In genomic region chr11:28899706-28900105, GRCh38 we compare ENCODE assay signal across 22 cellular contexts.
DNase-seq lines count a peak whose midpoint lies in the region; ATAC-seq, FAIRE-seq and TF ChIP-seq lines count a peak whose summit lies in the region.
"Had no signal": no experiment of that assay in that cellular context is flagged by ENCODE, and none has a peak within 500 bp of the region (broad histone marks: within the 10 kb centered on the region; RNA-seq: fewer than 3 reads in every experiment).

No MANE protein-coding gene starts in this region.

- H3K56ac ChIP-seq in IMR-90 (ENCODE audit: extremely low read depth, insufficient read depth, low read length) = no peak overlapping the region

- CTCF ChIA-PET in IMR-90 (lab: Yijun Ruan, JAX) = no interaction called here
- CTCF ChIA-PET in Caco-2 (lab: Charles Lee) = no interaction called here

- in situ Hi-C loops in IMR-90 (cut with MboI; ENCODE audit: low sequenced_read_pairs) = no loop called here

- H3K36me3 Mint-ChIP-seq in Caco-2 (ENCODE audit: insufficient read depth, unreplicated experiment) = no peaks in the 10 kb centered on the region
- H3K36me3 Mint-ChIP-seq: CD4-positive, CD25-positive, alpha-beta regulatory T cell; CD8-positive, alpha-beta memory T cell; IgD-negative memory B cell had no signal

- no peaks in the 10 kb centered on the region for H3K9me3 Mint-ChIP-seq in Caco-2 (ENCODE audit: unreplicated experiment)

- H3K4me2 ChIP-seq in IMR-90 (ENCODE audit: low read depth, low read length) = no peak overlapping the region

- H2AK9ac ChIP-seq in IMR-90 (replicated peaks; ENCODE audit: low read depth, low read length, poor library complexity) = no peak overlapping the region

- H3K36me3 ChIP-seq in IMR-90 (ENCODE audit: control insufficient read depth, insufficient read depth, low read length) (no peaks in the 10 kb centered on the region), Caco-2 (ENCODE audit: control insufficient read depth, insufficient read depth, low read length) (no peaks in the 10 kb centered on the region)
- H3K36me3 ChIP-seq: BE2C had no signal

- no peak overlapping the region for H3K4me3 Mint-ChIP-seq in Caco-2 (ENCODE audit: unreplicated experiment)
- H3K4me3 Mint-ChIP-seq: CD4-positive, CD25-positive, alpha-beta regulatory T cell; CD8-positive, alpha-beta memory T cell; IgD-negative memory B cell had no signal

- H3K14ac ChIP-seq in IMR-90 (replicated peaks; ENCODE audit: low read depth, low read length) = no peak overlapping the region

- BruUV-seq in IMR-90 (replicated peaks; lab: Mats Ljungman, UMichigan) = no TSS peak
- BruUV-seq in Caco-2 (replicated peaks; lab: Mats Ljungman, UMichigan) = no TSS peak

- no peak overlapping the region for H3K23ac ChIP-seq in IMR-90 (ENCODE audit: low read depth, low read length)

- H2BK15ac ChIP-seq in IMR-90 (ENCODE audit: low read depth, low read length) = no peak overlapping the region

- H2BK5ac ChIP-seq in IMR-90 (ENCODE audit: low read depth, low read length, poor library complexity, severe bottlenecking) = no peak overlapping the region

- DNase-seq in AG10803 (ENCODE audit: low read depth) (peak; percentile 11), IMR-90 (peak; percentile 12), dedifferentiated amniotic fluid mesenchymal stem cell (ENCODE audit: extremely low spot score) (peak; percentile 49), kidney tubule cell (ENCODE audit: low spot score) (peak; percentile 14), GF-D8 (lab: John Stamatoyannopoulos, UW) (no peak), urothelium cell line (ENCODE audit: low spot score) (no peak), GM19239 (ENCODE audit: insufficient read length, low spot score) (no peak), Caco-2 (no peak)
- DNase-seq: 8988T; BE2C; C1 segment of cervical spinal cord; CD4-positive, CD25-positive, alpha-beta regulatory T cell; CD8-positive, alpha-beta memory T cell; COR-L47; DMS153; DMS79; HCEC 1CT; KBM-7 had no signal

- TF ChIP-seq CTCF in AG10803 (conservative IDR thresholded peaks at IDR 0.05; ENCODE audit: low read length) (no peak), IMR-90 (conservative IDR thresholded peaks at IDR 0.05; ENCODE audit: low read depth, low read length) (no peak), Caco-2 (IDR thresholded peaks at IDR 0.05; ENCODE audit: insufficient read depth in 1 of 2, low read depth in 1 of 2, low read length in 1 of 2, severe bottlenecking in 1 of 2, unreplicated experiment in 1 of 2) (no peak)

- intact Hi-C loops in IMR-90 (cut with micrococcal nuclease) (no loop called here), Caco-2 (cut with micrococcal nuclease; ENCODE audit: unreplicated experiment) (no loop called here)

- peak; percentile 48 for ATAC-seq in IMR-90 (ENCODE audit: low read depth)

- H4K91ac ChIP-seq in IMR-90 (ENCODE audit: insufficient read depth, low read depth, low read length) = no peak overlapping the region

- H3K4me3 ChIP-seq in AG10803 (ENCODE audit: low read length) = no peak overlapping the region
- no peak overlapping the region for H3K4me3 ChIP-seq in IMR-90 (ENCODE audit: insufficient read depth, low read depth, low read length)
- no peak overlapping the region for H3K4me3 ChIP-seq in Caco-2 (ENCODE audit: low read depth, low read length)
- H3K4me3 ChIP-seq: GM12878 had no signal

- H3K4me1 ChIP-seq in IMR-90 (ENCODE audit: control insufficient read depth, insufficient read depth, low read length) (no peaks in the 10 kb centered on the region), Caco-2 (no peaks in the 10 kb centered on the region; the same call in 1 of the 2 replicates)
- H3K4me1 ChIP-seq: BE2C had no signal

- H2AFZ ChIP-seq in IMR-90 (replicated peaks; ENCODE audit: low read length, poor library complexity) = no peak overlapping the region

- POLR2A ChIA-PET in IMR-90 (lab: Charles Lee; ENCODE audit: unreplicated experiment) (no interaction called here), Caco-2 (lab: Charles Lee) (no interaction called here)

- no peak overlapping the region for H2AK5ac ChIP-seq in IMR-90 (ENCODE audit: low read depth, low read length)

- no peak overlapping the region for H3K27ac ChIP-seq in IMR-90 (ENCODE audit: insufficient read depth, low read length)

- no peak overlapping the region for H3K4ac ChIP-seq in IMR-90 (ENCODE audit: low read depth, low read length)

- TF ChIP-seq POLR2A in IMR-90 (IDR thresholded peaks at IDR 0.05; ENCODE audit: low read depth, low read length) = no peak

- H3K9ac ChIP-seq in IMR-90 (ENCODE audit: low read depth, low read length) = no peak overlapping the region

- no peaks in the 10 kb centered on the region for H3K9me1 ChIP-seq in IMR-90 (ENCODE audit: insufficient read depth, low read length)

- no peak overlapping the region for H2BK20ac ChIP-seq in IMR-90 (ENCODE audit: low read depth, low read length)

- no peak overlapping the region for H4K5ac ChIP-seq in IMR-90 (ENCODE audit: low read depth, low read length)

- 0 out of 2 replicates have a peak overlapping the region, but pooled peaks have one; percentile 14 for H2BK120ac ChIP-seq in IMR-90 (ENCODE audit: low read depth, low read length)

- H3K18ac ChIP-seq in IMR-90 (ENCODE audit: low read depth, low read length) = no peak overlapping the region

- dilution Hi-C loops in IMR-90 (cut with HindIII; ENCODE audit: low sequenced_read_pairs, unreplicated experiment) = no loop called here

- H3K27ac Mint-ChIP-seq in Caco-2 (ENCODE audit: unreplicated experiment) = no peak overlapping the region
- H3K27ac Mint-ChIP-seq: CD4-positive, CD25-positive, alpha-beta regulatory T cell; CD8-positive, alpha-beta memory T cell; IgD-negative memory B cell had no signal

- no peaks in the 10 kb centered on the region for H4K20me1 ChIP-seq in IMR-90 (ENCODE audit: insufficient read depth, low read length)

- H3K27me3 Mint-ChIP-seq in Caco-2 (ENCODE audit: insufficient read depth, unreplicated experiment) = no peaks in the 10 kb centered on the region
- H3K27me3 Mint-ChIP-seq: CD4-positive, CD25-positive, alpha-beta regulatory T cell; CD8-positive, alpha-beta memory T cell; IgD-negative memory B cell had no signal

- no peak for TF ChIP-seq RAD21 in IMR-90 (IDR thresholded peaks at IDR 0.05; ENCODE audit: low read length)

- H3K9me3 ChIP-seq in IMR-90 (ENCODE audit: control insufficient read depth, insufficient read depth, low read length) (no peaks in the 10 kb centered on the region), Caco-2 (no peaks in the 10 kb centered on the region)
- H3K9me3 ChIP-seq: BE2C had no signal

- H3K79me1 ChIP-seq in IMR-90 (ENCODE audit: low read depth in 1 of 2, low read length in 2 of 2) = no peaks in the 10 kb centered on the region

- peaks cover 12% of the 10 kb centered on the region for H3K4me1 Mint-ChIP-seq in Caco-2 (ENCODE audit: low read depth, unreplicated experiment)
- H3K4me1 Mint-ChIP-seq: CD4-positive, CD25-positive, alpha-beta regulatory T cell; CD8-positive, alpha-beta memory T cell; IgD-negative memory B cell had no signal

- H4K8ac ChIP-seq in IMR-90 (ENCODE audit: low read depth in 2 of 2, low read length in 2 of 2) = 0 out of 4 replicates have a peak overlapping the region, but pooled peaks of 1 of the 2 experiments have one; percentile 47

- no peaks in the 10 kb centered on the region for H3K27me3 ChIP-seq in IMR-90 (ENCODE audit: control insufficient read depth, insufficient read depth, low read length)
- H3K27me3 ChIP-seq in Caco-2 (replicated peaks; ENCODE audit: control insufficient read depth, insufficient read depth, low read length) = no peaks in the 10 kb centered on the region
- H3K27me3 ChIP-seq: BE2C had no signal

- FAIRE-seq in urothelium cell line (lab: Jason Lieb, UNC) = no peak
- FAIRE-seq in GM19239 (lab: Jason Lieb, UNC) = no peak
- FAIRE-seq: D721Med, GM12878, HTR-8/SVneo had no signal

TF ChIP-seq in IMR-90, 13 proteins besides CTCF, POLR2A, EP300 and RAD21:
- TF ChIP-seq MAZ (IDR thresholded peaks at IDR 0.05; ENCODE audit: borderline replicate concordance, low read depth, low read length) (no peak), CHD1 (IDR thresholded peaks at IDR 0.05; ENCODE audit: low read depth, low read length) (no peak), SMC3 (IDR thresholded peaks at IDR 0.05; ENCODE audit: low read depth, low read length) (no peak), MXI1 (IDR thresholded peaks at IDR 0.05; ENCODE audit: borderline replicate concordance, low read depth, low read length) (no peak), RCOR1 (IDR thresholded peaks at IDR 0.05; ENCODE audit: insufficient replicate concordance, low read length) (no peak), BHLHE40 (IDR thresholded peaks at IDR 0.05; ENCODE audit: low read depth, low read length) (no peak), CEBPB (IDR thresholded peaks at IDR 0.05; ENCODE audit: low read depth, low read length) (no peak)

Comparison
In these comparisons a context has a peak if more than half of its experiments do, and no peak if none do; other contexts are left out.
1. DNase-seq: peak in AG10803 (single experiment), IMR-90 (single experiment), dedifferentiated amniotic fluid mesenchymal stem cell (single experiment) and kidney tubule cell (single experiment); none in GF-D8 (single experiment), urothelium cell line (single experiment), GM19239 (single experiment) and Caco-2 (0 of 2).